Comparison of ENCODE assay signal across 9 cellular contexts in genomic region chr9:1460143-1460769, GRCh38.
DNase-seq lines count a peak whose midpoint lies in the region; ATAC-seq, FAIRE-seq and TF ChIP-seq lines count a peak whose summit lies in the region.
"Had no signal": no experiment of that assay in that cellular context is flagged by ENCODE, and none has a peak within 500 bp of the region (broad histone marks: within the 10 kb centered on the region; RNA-seq: fewer than 3 reads in every experiment).

No MANE protein-coding gene starts in this region.

- no peak for FAIRE-seq in D721Med (lab: Jason Lieb, UNC)
- FAIRE-seq: K562 had no signal

- WGBS in mesendoderm (ENCODE audit: extremely low coverage, insufficient coverage, low lambda C conversion rate): no CpG with 5 or more reads among the region's 7 CpGs

- DNase-seq in D721Med (ENCODE audit: insufficient read length, low spot score): no peak
- DNase-seq in RPMI8226: peak; percentile 13
- DNase-seq in mesendoderm: peak; percentile 56
- DNase-seq in effector CD4-positive, alpha-beta T cell: no peak
- no peak for DNase-seq in putamen (ENCODE audit: low spot score)
- no peak for DNase-seq in GF-D8 (lab: John Stamatoyannopoulos, UW)

- ATAC-seq in GM18870 (IDR thresholded peaks at IDR 0.05; ENCODE audit: unreplicated experiment) (peak; percentile 72), HG03159 (IDR thresholded peaks at IDR 0.05; ENCODE audit: unreplicated experiment) (peak; percentile 80)
- ATAC-seq: K562 had no signal

- no peak overlapping the region for H3K18ac ChIP-seq in mesendoderm (ENCODE audit: low read length)

- peak; percentile 70 for TF ChIP-seq CTCF in D721Med (IDR thresholded peaks at IDR 0.05; ENCODE audit: insufficient read depth, missing control alignments)

- no peak overlapping the region for H4K8ac ChIP-seq in mesendoderm (ENCODE audit: low read depth, low read length)

- H3K4me1 ChIP-seq in mesendoderm (ENCODE audit: control insufficient read depth, low read depth, low read length): no peaks in the 10 kb centered on the region

- no peaks in the 10 kb centered on the region for H3K79me1 ChIP-seq in mesendoderm (ENCODE audit: low read length)

- H3K4me3 ChIP-seq in mesendoderm (ENCODE audit: low read length): no peak overlapping the region
- H3K4me3 ChIP-seq: K562 had no signal

- no peak overlapping the region for H3K56ac ChIP-seq in mesendoderm (ENCODE audit: low read length)

- H3K4ac ChIP-seq in mesendoderm (ENCODE audit: low read depth, low read length): no peak overlapping the region

- H3K79me2 ChIP-seq in mesendoderm (ENCODE audit: control insufficient read depth, insufficient read depth, low read length): no peaks in the 10 kb centered on the region

- no peak overlapping the region for H3K23ac ChIP-seq in mesendoderm (ENCODE audit: low read length)

- no peak overlapping the region for H3K4me2 ChIP-seq in mesendoderm (ENCODE audit: low read length)

- no peak overlapping the region for H2AK5ac ChIP-seq in mesendoderm (ENCODE audit: low read length)

- H3K27ac ChIP-seq in mesendoderm (ENCODE audit: low read depth, low read length): no peak overlapping the region

- no peak overlapping the region for H3K9ac ChIP-seq in mesendoderm (ENCODE audit: low read length)

- no peak overlapping the region for H4K5ac ChIP-seq in mesendoderm (ENCODE audit: low read length)

- H3K27me3 ChIP-seq in mesendoderm (ENCODE audit: insufficient read depth, low read length, poor library complexity): no peaks in the 10 kb centered on the region

- no peak overlapping the region for H2BK5ac ChIP-seq in mesendoderm (ENCODE audit: low read length)

- H2BK15ac ChIP-seq in mesendoderm (replicated peaks; ENCODE audit: low read depth): no peak overlapping the region

- no peaks in the 10 kb centered on the region for H3K36me3 ChIP-seq in mesendoderm (ENCODE audit: control insufficient read depth, insufficient read depth, low read length)

- no peak overlapping the region for H2BK120ac ChIP-seq in mesendoderm (ENCODE audit: low read depth, low read length)

Comparison
In these comparisons a context has a peak if more than half of its experiments do, and no peak if none do; other contexts are left out.
1. DNase-seq: peak in RPMI8226 (single experiment) and mesendoderm (single experiment); none in D721Med (single experiment), effector CD4-positive, alpha-beta T cell (single experiment), putamen (single experiment) and GF-D8 (single experiment).